Comparison of ENCODE assay signal across 25 cellular contexts in genomic region chr16:51161440-51162195, GRCh38. TPM values are rescaled to one million over a fixed set of nuclear protein-coding genes. Genes with fewer than 3 reads are reported as not detected.
DNase-seq lines count a peak whose midpoint lies in the region; ATAC-seq, FAIRE-seq and TF ChIP-seq lines count a peak whose summit lies in the region.
"Had no signal": no experiment of that assay in that cellular context is flagged by ENCODE, and none has a peak within 500 bp of the region (broad histone marks: within the 10 kb centered on the region; RNA-seq: fewer than 3 reads in every experiment).

No MANE protein-coding gene starts in this region.

- H3K4me3 ChIP-seq in MM.1S (ENCODE audit: low read length) (no peak overlapping the region), K562 (no peak overlapping the region)
- H3K4me3 ChIP-seq: ascending aorta, skin epidermis, thoracic aorta had no signal

- CTCF ChIA-PET in K562 (lab: Yijun Ruan, JAX; ENCODE audit: low intra/inter-chr PET ratio) = no interaction called here

- DNase-seq in Daoy (ENCODE audit: low read depth) = peak; percentile 61
- peak; percentile 39 for DNase-seq in MM.1S
- DNase-seq in K562 (ENCODE audit: extremely low read depth in 1 of 4, low spot score in 3 of 4) = no peak
- peak; percentile 50 for DNase-seq in islet precursor cell
- no peak for DNase-seq in GM20000 (ENCODE audit: low spot score)
- DNase-seq in COR-L47 (lab: John Stamatoyannopoulos, UW) = no peak
- no peak for DNase-seq in stimulated activated CD4-positive, alpha-beta T cell treated with anti-CD3 and anti-CD28 coated beads, Interleukin-1b, Interleukin-23, amount 100 ng/mL, for 48 hours
- DNase-seq in amniotic stem cell (lab: John Stamatoyannopoulos, UW) = no peak
- DNase-seq: activated CD4-positive, alpha-beta T cell treated with anti-CD3 and anti-CD28 coated beads for 1 hour; activated naive CD4-positive, alpha-beta T cell treated with anti-CD3 and anti-CD28 coated beads, Interleukin-2, amount 10 ng/mL, durations not matched to agents 7 days and 5 days; activated T-cell treated with anti-CD3 and anti-CD28 coated beads, Interleukin-2, amount 50 U/mL, for 4 hours; Caco-2; cerebellar nuclear complex; Karpas-422; naive thymus-derived CD4-positive, alpha-beta T cell; NCI-H1092 treated with DMSO at 0.1 percent for 48 hours; NCI-H2081 treated with DMSO at 0.1 percent for 48 hours; NCI-H524 treated with DMSO at 0.1 percent for 48 hours; stimulated activated CD4-positive, alpha-beta T cell treated with anti-CD3 and anti-CD28 coated beads, Interleukin-4, amount 100 ng/mL, for 1 hour; stimulated activated naive CD4-positive, alpha-beta T cell had no signal

- intact Hi-C loops in K562 (cut with micrococcal nuclease) = no loop called here

- TF ChIP-seq POLR2A in K562 (conservative IDR thresholded peaks at IDR 0.05) = no peak

- H3K27me3 ChIP-seq in MM.1S (replicated peaks; ENCODE audit: insufficient read depth, low read length) (no peaks in the 10 kb centered on the region), K562 (ENCODE audit: control insufficient read depth in 2 of 2, insufficient read depth in 2 of 2, low read length in 2 of 2) (no peaks in the 10 kb centered on the region)
- H3K27me3 ChIP-seq: ascending aorta had no signal

- BruUV-seq in K562 (replicated peaks; lab: Mats Ljungman, UMichigan) = no TSS peak

- H2AFZ ChIP-seq in MM.1S (ENCODE audit: low read length) (no peak overlapping the region), K562 (ENCODE audit: low read depth, low read length) (no peak overlapping the region)

- ATAC-seq in K562 = no peak
- ATAC-seq: activated T-cell treated with anti-CD3 and anti-CD28 coated beads, Interleukin-2, amount 50 U/mL, for 4 hours; naive thymus-derived CD4-positive, alpha-beta T cell; Right ventricle myocardium inferior had no signal

- H3K4me2 ChIP-seq in MM.1S (ENCODE audit: low read depth, low read length) (no peak overlapping the region), K562 (ENCODE audit: insufficient read depth, low read length) (no peak overlapping the region)

- TF ChIP-seq RAD21 in K562 (CRISPR knock-in tag; conservative IDR thresholded peaks at IDR 0.05 in 1 of 2, IDR thresholded peaks at IDR 0.05 in 1 of 2) = no peak

- H3K9me1 ChIP-seq in K562 (ENCODE audit: control insufficient read depth, insufficient read depth, low read length) = no peaks in the 10 kb centered on the region

- TF ChIP-seq CTCF in MM.1S (IDR thresholded peaks at IDR 0.05; ENCODE audit: low read length) (no peak), K562 (IDR thresholded peaks at IDR 0.05 in 2 of 3, conservative IDR thresholded peaks at IDR 0.05 in 1 of 3; ENCODE audit: insufficient read depth in 2 of 3, low read depth in 1 of 3, low read length in 3 of 3) (no peak), GM20000 (IDR thresholded peaks at IDR 0.05; ENCODE audit: extremely low read depth, missing control alignments) (no peak)

- H3K4me1 ChIP-seq in MM.1S (ENCODE audit: low read length) (no peaks in the 10 kb centered on the region), K562 (replicated peaks in 1 of 2; ENCODE audit: control insufficient read depth in 2 of 2, insufficient read depth in 2 of 2, low read length in 2 of 2) (no peaks in the 10 kb centered on the region)
- H3K4me1 ChIP-seq: ascending aorta had no signal

- no peaks in the 10 kb centered on the region for H3K9me2 ChIP-seq in MM.1S (replicated peaks; ENCODE audit: insufficient read depth, low read length)

- no peaks in the 10 kb centered on the region for H3K79me2 ChIP-seq in MM.1S (ENCODE audit: low read length)
- no peaks in the 10 kb centered on the region for H3K79me2 ChIP-seq in K562 (ENCODE audit: control insufficient read depth, insufficient read depth, low read length)

- no peaks in the 10 kb centered on the region for H3F3A ChIP-seq in MM.1S (ENCODE audit: insufficient read depth, low read length)

- WGBS in K562 (ENCODE audit: insufficient coverage, low coverage, missing lambda C conversion rate) = 0% methylated on average over 2 of the region's 2 CpGs

- in situ Hi-C loops in K562 (cut with MboI) = no loop called here

- H3K9ac ChIP-seq in MM.1S (ENCODE audit: low read length) (no peak overlapping the region), K562 (ENCODE audit: insufficient read depth in 1 of 2, low read depth in 2 of 2, low read length in 2 of 2) (no peak overlapping the region)

- H3K36me3 ChIP-seq in MM.1S (replicated peaks; ENCODE audit: insufficient read depth, low read length) = no peaks in the 10 kb centered on the region
- H3K36me3 ChIP-seq in K562 (ENCODE audit: control insufficient read depth, insufficient read depth, low read length) = no peaks in the 10 kb centered on the region
- H3K36me3 ChIP-seq: ascending aorta, thoracic aorta had no signal

- H4K20me1 ChIP-seq in MM.1S (ENCODE audit: insufficient read depth, low read length) (no peaks in the 10 kb centered on the region), K562 (replicated peaks; ENCODE audit: control insufficient read depth, insufficient read depth, low read length) (no peaks in the 10 kb centered on the region)

- no peak for TF ChIP-seq EP300 in K562 (IDR thresholded peaks at IDR 0.05; ENCODE audit: low read length)

- H3K27ac ChIP-seq in MM.1S (ENCODE audit: low read length) (no peak overlapping the region), K562 (ENCODE audit: extremely low read depth, low read depth, low read length) (no peak overlapping the region)
- H3K27ac ChIP-seq: ascending aorta, skin epidermis, thoracic aorta had no signal

- no peak for FAIRE-seq in K562 (lab: Jason Lieb, UNC)

- H3K9me3 ChIP-seq in MM.1S (replicated peaks; ENCODE audit: insufficient read depth, low read length) (no peaks in the 10 kb centered on the region), K562 (replicated peaks; ENCODE audit: control insufficient read depth, insufficient read depth, low read depth, low read length) (no peaks in the 10 kb centered on the region)
- H3K9me3 ChIP-seq: ascending aorta, Caco-2, thoracic aorta had no signal

- POLR2A ChIA-PET in K562 (lab: Yijun Ruan, JAX) = no interaction called here

TF ChIP-seq in K562, 482 proteins besides CTCF, POLR2A, EP300 and RAD21:
- peak; percentile 91 for TF ChIP-seq NFIX (CRISPR knock-in tag; IDR thresholded peaks at IDR 0.05; ENCODE audit: low read depth)
- TF ChIP-seq NELFE (IDR thresholded peaks at IDR 0.05; ENCODE audit: insufficient read depth, insufficient read length) = no peak
- TF ChIP-seq NFIC (IDR thresholded peaks at IDR 0.05) = peak; percentile 93

RNA-seq across cellular contexts. Expression of gene SALL1, which starts 10.5 kb away (rescaled TPM):
- 0.48 and 0.57 TPM in 2 replicates for total RNA-seq in Daoy (2014; rRNA removed; shearing (Covaris generic))
- total RNA-seq in K562 (2011; cell fraction: chromatin; rRNA removed; ENCODE audit: low replicate concordance) = not detected in 2 replicates
- not detected in 2 replicates for total RNA-seq in K562 (2011; cell fraction: nucleolus; rRNA removed)
- total RNA-seq in K562 (2011; cell fraction: nucleoplasm; rRNA removed) = not detected in 2 replicates
- total RNA-seq in K562 (2014; rRNA removed) (not detected in 2 replicates), K562 (2014; rRNA removed; fragmentation: Illumina TruSeq; extraction: Trizol) (not detected in 2 replicates), K562 (2015; rRNA removed; fragmentation: Illumina TruSeq; extraction: Trizol) (not detected in 2 replicates), K562 (2021) (0.07 TPM in 1 of 2 replicates, not detected in the other)
- polyA plus RNA-seq in K562 (2011; rRNA removed) (not detected in 2 replicates), K562 (2014; fragmentation: Illumina TruSeq; extraction: Trizol) (not detected in 2 replicates), K562 (2014; fragmentation: Nextera tagmentation; extraction: Ambion mirVana) (not detected), K562 (2014; rRNA removed) (not detected in 2 replicates)
- polyA plus RNA-seq in K562 (2011; cell fraction: cytosol; rRNA removed) = not detected in 2 replicates
- not detected in 2 replicates for polyA plus RNA-seq in K562 (2011; cell fraction: nucleus; rRNA removed)
- not detected in 2 replicates for polyA plus RNA-seq in K562 (2012)
- polyA minus RNA-seq in K562 (2011; rRNA and poly(A)+ RNA removed) = not detected in 2 replicates
- not detected in 2 replicates for polyA minus RNA-seq in K562 (2011; cell fraction: cytosol; rRNA and poly(A)+ RNA removed)
- not detected in 2 replicates for polyA minus RNA-seq in K562 (2011; cell fraction: nucleus; rRNA and poly(A)+ RNA removed)
- total RNA-seq: activated CD8-positive, alpha-beta memory T cell treated with anti-CD3 and anti-CD28 coated beads for 36 hours; activated T-cell treated with anti-CD3 and anti-CD28 coated beads, Interleukin-2, amount 50 U/mL, for 4 hours; ascending aorta; Caco-2; naive thymus-derived CD4-positive, alpha-beta T cell; thoracic aorta had no signal
- polyA plus RNA-seq: naive thymus-derived CD4-positive, alpha-beta T cell had no signal

Comparison
In these comparisons a context has a peak if more than half of its experiments do, and no peak if none do; other contexts are left out.
1. DNase-seq: peak in Daoy (single experiment), MM.1S (single experiment) and islet precursor cell (single experiment); none in K562 (0 of 4), GM20000 (single experiment), COR-L47 (single experiment), stimulated activated CD4-positive, alpha-beta T cell treated with anti-CD3 and anti-CD28 coated beads, Interleukin-1b, Interleukin-23, amount 100 ng/mL, for 48 hours (single experiment) and amniotic stem cell (single experiment).